Comparison of ENCODE assay signal across 11 cellular contexts in the genomic region with DNA sequence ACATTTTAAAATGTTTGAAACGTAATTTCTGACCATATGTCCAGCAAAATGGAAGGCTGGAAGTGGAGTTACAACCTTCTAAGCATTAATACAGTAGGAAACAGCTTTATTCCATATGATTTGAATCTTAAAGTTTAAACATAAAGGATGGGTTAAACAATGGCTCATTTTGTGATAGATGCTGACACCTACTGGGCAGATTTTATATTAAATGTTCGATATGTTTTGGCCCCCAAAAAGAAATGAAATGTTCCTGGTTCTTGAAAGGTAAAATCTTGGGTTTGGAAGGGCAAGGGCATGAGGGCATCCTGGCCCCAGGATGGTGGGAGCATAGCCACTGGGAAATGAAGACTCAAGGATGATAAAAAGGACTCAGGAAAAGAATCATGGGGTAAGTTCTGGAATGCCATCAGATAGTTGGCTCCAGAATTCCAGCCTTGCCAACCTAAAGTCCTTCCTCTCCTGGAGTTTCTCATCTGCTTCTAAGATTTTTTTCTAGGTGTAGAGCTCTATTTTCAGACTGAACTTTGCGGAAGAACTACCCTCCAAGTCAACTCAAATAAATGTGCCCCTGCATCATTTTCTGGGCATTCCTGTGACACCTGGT. TPM values are rescaled to one million over a fixed set of nuclear protein-coding genes. Genes with fewer than 3 reads are reported as not detected.
DNase-seq lines count a peak whose midpoint lies in the region; ATAC-seq and TF ChIP-seq lines count a peak whose summit lies in the region.
"Had no signal": no experiment of that assay in that cellular context is flagged by ENCODE, and none has a peak within 500 bp of the region (broad histone marks: within the 10 kb centered on the region; RNA-seq: fewer than 3 reads in every experiment).

No MANE protein-coding gene starts in this region.

- no peaks in the 10 kb centered on the region for H3K79me2 ChIP-seq in MM.1S (ENCODE audit: low read length)

- no peak overlapping the region for H2AFZ ChIP-seq in MM.1S (ENCODE audit: low read length)

- H3K4me3 ChIP-seq in MM.1S (ENCODE audit: low read length) (no peak overlapping the region), cardiac fibroblast (replicated peaks in 1 of 2; ENCODE audit: low read depth in 2 of 2, low read length in 2 of 2) (no peak overlapping the region)

- no peak overlapping the region for H3K27ac Mint-ChIP-seq in neural crest cell (ENCODE audit: unreplicated experiment)
- no peak overlapping the region for H3K27ac Mint-ChIP-seq in activated T-cell treated with anti-CD3 and anti-CD28 coated beads, Interleukin-2, amount 50 U/mL, for 72 hours
- H3K27ac Mint-ChIP-seq: activated T-helper 1 cell treated with anti-CD3 and anti-CD28 coated beads, Interleukin-12 subunit alpha, Interleukin-12 subunit beta, Interleukin-2, Interleukin-4 antibody, amounts not matched to agents 30 ng/mL and 10 ng/mL and 1 ng/mL, durations not matched to agents 14 hours and 24 hours and 36 hours had no signal

- peaks cover 2% of the 10 kb centered on the region for H3K27me3 Mint-ChIP-seq in neural crest cell (ENCODE audit: low read depth)
- no peaks in the 10 kb centered on the region for H3K27me3 Mint-ChIP-seq in activated T-cell treated with anti-CD3 and anti-CD28 coated beads, Interleukin-2, amount 50 U/mL, for 72 hours (ENCODE audit: low read depth)

- no peak overlapping the region for H3K4me2 ChIP-seq in MM.1S (ENCODE audit: low read depth, low read length)

- H3K9me2 ChIP-seq in MM.1S (replicated peaks; ENCODE audit: insufficient read depth, low read length), result no peaks in the 10 kb centered on the region

- peaks cover 3% of the 10 kb centered on the region for H3K9me3 Mint-ChIP-seq in neural crest cell
- H3K9me3 Mint-ChIP-seq in activated T-cell treated with anti-CD3 and anti-CD28 coated beads, Interleukin-2, amount 50 U/mL, for 72 hours, result no peaks in the 10 kb centered on the region
- H3K9me3 Mint-ChIP-seq: activated T-helper 1 cell treated with anti-CD3 and anti-CD28 coated beads, Interleukin-12 subunit alpha, Interleukin-12 subunit beta, Interleukin-2, Interleukin-4 antibody, amounts not matched to agents 30 ng/mL and 10 ng/mL and 1 ng/mL, durations not matched to agents 14 hours and 24 hours and 36 hours had no signal

- H3K4me1 ChIP-seq in MM.1S (ENCODE audit: low read length), result no peaks in the 10 kb centered on the region

- H3K27me3 ChIP-seq in MM.1S (replicated peaks; ENCODE audit: insufficient read depth, low read length), result no peaks in the 10 kb centered on the region

- no peaks in the 10 kb centered on the region for H3F3A ChIP-seq in MM.1S (ENCODE audit: insufficient read depth, low read length)

- DNase-seq in DMS153 treated with DMSO at 0.1 percent for 48 hours (lab: John Stamatoyannopoulos, UW; ENCODE audit: unreplicated experiment) (peak; percentile 9), DMS153 (lab: John Stamatoyannopoulos, UW) (no peak), MM.1S (no peak), cardiac fibroblast (ENCODE audit: low read depth in 2 of 2) (peak; percentile 17 to 18), neural crest cell (ENCODE audit: low read depth, low spot score) (no peak), epidermal melanocyte (ENCODE audit: insufficient read length, low spot score) (no peak)
- DNase-seq in activated T-cell treated with anti-CD3 and anti-CD28 coated beads, Interleukin-2, amount 50 U/mL, for 72 hours, result no peak
- DNase-seq: GOT3, NCI-H774 had no signal

- H3K9me3 ChIP-seq in MM.1S (replicated peaks; ENCODE audit: insufficient read depth, low read length), result no peaks in the 10 kb centered on the region

- H3K36me3 Mint-ChIP-seq in neural crest cell (ENCODE audit: low read depth), result no peaks in the 10 kb centered on the region
- no peaks in the 10 kb centered on the region for H3K36me3 Mint-ChIP-seq in activated T-cell treated with anti-CD3 and anti-CD28 coated beads, Interleukin-2, amount 50 U/mL, for 72 hours (ENCODE audit: insufficient read depth in 2 of 2)

- no peak overlapping the region for H3K9ac ChIP-seq in MM.1S (ENCODE audit: low read length)

- no peak overlapping the region for H3K4me3 Mint-ChIP-seq in neural crest cell
- no peak overlapping the region for H3K4me3 Mint-ChIP-seq in activated T-cell treated with anti-CD3 and anti-CD28 coated beads, Interleukin-2, amount 50 U/mL, for 72 hours
- H3K4me3 Mint-ChIP-seq: activated T-helper 1 cell treated with anti-CD3 and anti-CD28 coated beads, Interleukin-12 subunit alpha, Interleukin-12 subunit beta, Interleukin-2, Interleukin-4 antibody, amounts not matched to agents 30 ng/mL and 10 ng/mL and 1 ng/mL, durations not matched to agents 14 hours and 24 hours and 36 hours had no signal

- H3K36me3 ChIP-seq in MM.1S (replicated peaks; ENCODE audit: insufficient read depth, low read length), result no peaks in the 10 kb centered on the region

- TF ChIP-seq CTCF in MM.1S (IDR thresholded peaks at IDR 0.05; ENCODE audit: low read length), result peak; percentile 55
- peak; percentile 30 for TF ChIP-seq CTCF in cardiac fibroblast (IDR thresholded peaks at IDR 0.05; ENCODE audit: low read depth, low read length)
- TF ChIP-seq CTCF in neural crest cell (conservative IDR thresholded peaks at IDR 0.05), result peak; percentile 69

- H3K4me1 Mint-ChIP-seq in neural crest cell, result no peaks in the 10 kb centered on the region
- H3K4me1 Mint-ChIP-seq in activated T-cell treated with anti-CD3 and anti-CD28 coated beads, Interleukin-2, amount 50 U/mL, for 72 hours (ENCODE audit: low read depth), result no peaks in the 10 kb centered on the region

- H3K27ac ChIP-seq in MM.1S (ENCODE audit: low read length), result no peak overlapping the region

- H4K20me1 ChIP-seq in MM.1S (ENCODE audit: insufficient read depth, low read length), result no peaks in the 10 kb centered on the region

- ATAC-seq in HG03135 (IDR thresholded peaks at IDR 0.05; ENCODE audit: unreplicated experiment), result no peak
- no peak for ATAC-seq in activated T-cell treated with anti-CD3 and anti-CD28 coated beads, Interleukin-2, amount 50 U/mL, for 72 hours (replicated peaks in 1 of 2)

RNA-seq across cellular contexts. Expression of gene SLC35G1, which starts 34.6 kb away (rescaled TPM):
- 10.7 and 11.9 TPM in 2 replicates for total RNA-seq in neural crest cell
- 1 to 10 TPM; 4.8 to 5.6 TPM for total RNA-seq in activated T-cell treated with anti-CD3 and anti-CD28 coated beads, Interleukin-2, amount 50 U/mL, for 72 hours

Comparison
In these comparisons a context has a peak if more than half of its experiments do, and no peak if none do; other contexts are left out.
1. DNase-seq: peak in DMS153 treated with DMSO at 0.1 percent for 48 hours (single experiment) and cardiac fibroblast (2 of 2); none in DMS153 (single experiment), MM.1S (single experiment), neural crest cell (single experiment), activated T-cell treated with anti-CD3 and anti-CD28 coated beads, Interleukin-2, amount 50 U/mL, for 72 hours (0 of 2) and epidermal melanocyte (single experiment).
2. Peak in every context shown above with its lines, with median percentiles within 50 percentile points of each other: CTCF ChIP-seq.